Comparison of ENCODE assay signal across 10 cellular contexts in the genomic region with DNA sequence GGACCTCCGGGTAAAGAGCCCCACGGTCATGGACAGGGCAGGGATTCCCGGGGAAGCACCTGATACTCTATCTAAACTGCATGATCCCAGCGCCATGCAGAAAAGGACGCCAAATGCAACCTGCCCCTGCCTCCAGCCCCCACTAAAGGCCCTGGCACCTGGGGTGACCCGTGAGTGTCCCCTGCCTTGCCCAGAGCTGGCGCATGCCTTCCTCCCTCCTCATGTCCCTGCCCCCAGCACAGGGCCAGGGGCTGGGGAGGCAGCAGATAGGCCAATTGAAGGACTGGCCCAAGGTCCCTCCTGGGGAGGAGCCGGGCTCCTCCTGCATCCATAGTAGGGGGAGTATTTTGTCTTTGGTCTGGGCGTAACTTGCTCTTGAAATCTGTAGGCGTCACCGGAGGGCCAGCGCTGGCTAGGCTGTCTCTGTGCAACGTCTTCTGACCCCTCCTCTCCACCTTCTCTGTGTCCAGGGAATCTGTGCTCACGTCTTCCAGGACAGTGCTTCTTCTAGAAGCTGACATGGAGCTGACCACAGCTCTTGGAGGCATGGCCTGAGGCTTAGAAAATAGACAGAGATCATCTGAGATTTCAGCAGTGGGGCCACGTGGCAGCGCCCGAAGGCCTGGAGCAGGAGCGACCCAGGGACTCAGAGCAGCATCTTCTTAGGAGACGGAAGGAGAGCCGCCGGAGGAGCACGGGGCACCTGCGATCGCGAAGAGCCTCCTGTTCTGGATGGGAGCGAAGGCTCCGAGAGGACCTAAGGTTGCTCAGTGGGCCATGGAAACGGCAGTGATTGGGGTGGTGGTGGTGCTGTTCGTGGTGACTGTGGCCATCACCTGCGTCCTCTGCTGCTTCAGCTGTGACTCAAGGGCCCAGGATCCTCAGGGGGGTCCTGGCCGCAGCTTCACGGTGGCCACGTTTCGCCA. TPM values are rescaled to one million over a fixed set of nuclear protein-coding genes. Genes with fewer than 3 reads are reported as not detected.
A peak's percentile ranks its signal among the peaks of the same experiment; 100 is the strongest.
DNase-seq lines count a peak whose midpoint lies in the region; ATAC-seq and TF ChIP-seq lines count a peak whose summit lies in the region.
"Had no signal": no experiment of that assay in that cellular context is flagged by ENCODE, and none has a peak within 500 bp of the region (broad histone marks: within the 10 kb centered on the region; RNA-seq: fewer than 3 reads in every experiment).

No MANE protein-coding gene starts in this region.

- no peak for TF ChIP-seq EP300 in sigmoid colon (IDR thresholded peaks at IDR 0.05)

- intact Hi-C loops in CD4-positive, alpha-beta memory T cell (cut with micrococcal nuclease): loop anchor here (2.0 kb wide), 1 partner anchor 35 kb away; no protein-coding TSS in a partner anchor
- intact Hi-C loops in sigmoid colon (cut with DNase I): no loop called here

- TF ChIP-seq CTCF in right atrium auricular region (IDR thresholded peaks at IDR 0.05): no peak
- TF ChIP-seq CTCF in sigmoid colon (IDR thresholded peaks at IDR 0.05): no peak

- H3K4me1 Mint-ChIP-seq in CD4-positive, alpha-beta memory T cell: peaks cover 44 to 70% (median 60%) of the 10 kb centered on the region in 4 donors

- no peaks in the 10 kb centered on the region for H3K27me3 ChIP-seq in CD4-positive, alpha-beta memory T cell (ENCODE audit: insufficient read depth, low read length)
- H3K27me3 ChIP-seq in right atrium auricular region (no peaks in the 10 kb centered on the region), sigmoid colon (no peaks in the 10 kb centered on the region)

- H3K27ac Mint-ChIP-seq in CD4-positive, alpha-beta memory T cell: peak overlapping the region; percentile 78 to 97 (median 96)
- H3K27ac Mint-ChIP-seq: naive B cell had no signal

- peak overlapping the region; percentile 30 for H3K27ac ChIP-seq in CD4-positive, alpha-beta memory T cell (ENCODE audit: low read depth, low read length)
- H3K27ac ChIP-seq in adipose tissue (ENCODE audit: low read depth, low read length) (peak overlapping the region; percentile 57), right atrium auricular region (peak overlapping the region; percentile 88 to 96), sigmoid colon (peak overlapping the region; percentile 93 to 97 (median 94))

- TF ChIP-seq POLR2A in sigmoid colon (IDR thresholded peaks at IDR 0.05): no peak

- WGBS in adipose tissue, 3 donors: 65 to 89% (median 79%) methylated on average over 34 of the region's 34 CpGs
- WGBS in sigmoid colon, 2 donors: 92% methylated on average over 34 of the region's 34 CpGs

- H3K36me3 Mint-ChIP-seq in CD4-positive, alpha-beta memory T cell: no peaks in the 10 kb centered on the region
- H3K36me3 Mint-ChIP-seq: naive B cell had no signal

- H3K4me3 ChIP-seq in CD4-positive, alpha-beta memory T cell (ENCODE audit: low read length in 2 of 2): peak overlapping the region in 1 of 2 donors; percentile 20
- H3K4me3 ChIP-seq in right atrium auricular region (peak overlapping the region; percentile 28 to 43), sigmoid colon (peak overlapping the region in 1 of 4 donors; percentile 6)

- peaks cover 77% of the 10 kb centered on the region for H3K4me1 ChIP-seq in CD4-positive, alpha-beta memory T cell (ENCODE audit: insufficient read depth, low read length)
- peaks cover 0 to 89% of the 10 kb centered on the region in 2 donors for H3K4me1 ChIP-seq in right atrium auricular region
- peaks cover 0 to 75% (median 63%) of the 10 kb centered on the region in 4 donors for H3K4me1 ChIP-seq in sigmoid colon

- no peaks in the 10 kb centered on the region for H3K9me3 ChIP-seq in CD4-positive, alpha-beta memory T cell (ENCODE audit: control insufficient read depth in 1 of 2, low read length in 2 of 2)
- H3K9me3 ChIP-seq in right atrium auricular region: no peaks in the 10 kb centered on the region
- no peaks in the 10 kb centered on the region for H3K9me3 ChIP-seq in sigmoid colon

- H3K36me3 ChIP-seq in CD4-positive, alpha-beta memory T cell (ENCODE audit: insufficient read depth, low read length): no peaks in the 10 kb centered on the region
- H3K36me3 ChIP-seq in right atrium auricular region (no peaks in the 10 kb centered on the region), sigmoid colon (no peaks in the 10 kb centered on the region)

- H3K4me3 Mint-ChIP-seq in CD4-positive, alpha-beta memory T cell: peak overlapping the region in 6 of 8 donors; percentile 65 to 88 (median 76)

- CTCF ChIA-PET in CD4-positive, alpha-beta memory T cell (lab: Charles Lee; ENCODE audit: partially characterized antibody): interaction anchor here (1.3 to 17.5 kb wide), 8 partner anchors 8 to 213 kb away, joined by 3 to 379 read pairs (median 8); no protein-coding TSS in a partner anchor

- POLR2A ChIA-PET in CD4-positive, alpha-beta memory T cell (lab: Charles Lee; ENCODE audit: partially characterized antibody): interaction anchor here (0.9 to 2.3 kb wide), 4 partner anchors 12 to 128 kb away, joined by 3 to 11 read pairs (median 6); a partner anchor contains a TSS

- no peak for DNase-seq in CD4-positive, alpha-beta memory T cell
- DNase-seq in right atrium auricular region (ENCODE audit: low spot score): peak; percentile 75
- no peak for DNase-seq in sigmoid colon
- no peak for DNase-seq in MV-4-11 (lab: John Stamatoyannopoulos, UW)
- DNase-seq in AML-193 (lab: John Stamatoyannopoulos, UW): no peak
- DNase-seq: naive B cell had no signal

- ATAC-seq in HG03139 (IDR thresholded peaks at IDR 0.05; ENCODE audit: unreplicated experiment) (no peak), HG02884 (IDR thresholded peaks at IDR 0.05; ENCODE audit: unreplicated experiment) (no peak)

- H3K9me3 Mint-ChIP-seq in CD4-positive, alpha-beta memory T cell: peaks cover 0 to 2% (median 0%) of the 10 kb centered on the region in 8 donors
- H3K9me3 Mint-ChIP-seq: activated CD4-positive, alpha-beta T cell treated with anti-CD3 and anti-CD28 coated beads, Interleukin-2, amount 10 ng/mL, durations not matched to agents 24 days and 14 days; naive B cell had no signal

- no peaks in the 10 kb centered on the region for H3K27me3 Mint-ChIP-seq in CD4-positive, alpha-beta memory T cell
- H3K27me3 Mint-ChIP-seq: activated CD4-positive, alpha-beta T cell treated with anti-CD3 and anti-CD28 coated beads, Interleukin-2, amount 10 ng/mL, durations not matched to agents 24 days and 14 days had no signal

RNA-seq across cellular contexts. Expression of a gene that starts 0.7 kb away (rescaled TPM):
- total RNA-seq in CD4-positive, alpha-beta memory T cell: not detected
- not detected for polyA plus RNA-seq in CD4-positive, alpha-beta memory T cell
- polyA plus RNA-seq in adipose tissue (10 to 100 TPM in 2 of 3 donors, 1 to 10 TPM in 1; 1.5 to 16.9 (median 14.6) TPM), sigmoid colon (1 to 10 TPM in 1 of 3 donors, not detected in 2; 2.5 TPM)
- total RNA-seq in right atrium auricular region (1 to 10 TPM; 3.8 to 6.3 TPM), sigmoid colon (1 to 10 TPM in 3 of 4 donors, under 1 TPM in 1; 0.82 to 5.5 (median 2.1) TPM)
- total RNA-seq: activated CD4-positive, alpha-beta T cell treated with anti-CD3 and anti-CD28 coated beads, Interleukin-2, amount 10 ng/mL, durations not matched to agents 24 days and 14 days had no signal

RNA-seq across cellular contexts. Expression of a gene that starts 3.9 kb away (rescaled TPM):
- total RNA-seq in CD4-positive, alpha-beta memory T cell: not detected
- not detected for polyA plus RNA-seq in CD4-positive, alpha-beta memory T cell
- polyA plus RNA-seq in adipose tissue (1 to 10 TPM; 3.6 to 9.4 (median 4.1) TPM), sigmoid colon (10 to 100 TPM in 2 of 3 donors, 1 to 10 TPM in 1; 4.2 to 88.5 (median 12.7) TPM)
- total RNA-seq in right atrium auricular region (10 to 100 TPM in 1 of 2 donors, 1 to 10 TPM in 1; 4.9 to 12.5 TPM), sigmoid colon (1 to 10 TPM; 2.1 to 6.4 (median 4.0) TPM)
- total RNA-seq: activated CD4-positive, alpha-beta T cell treated with anti-CD3 and anti-CD28 coated beads, Interleukin-2, amount 10 ng/mL, durations not matched to agents 24 days and 14 days had no signal

RNA-seq across cellular contexts. Expression of a gene that starts 39.7 kb away (rescaled TPM):
- total RNA-seq in CD4-positive, alpha-beta memory T cell: not detected
- polyA plus RNA-seq in CD4-positive, alpha-beta memory T cell: not detected
- polyA plus RNA-seq in adipose tissue (not detected), sigmoid colon (not detected)
- total RNA-seq in right atrium auricular region (not detected), sigmoid colon (not detected)
- total RNA-seq: activated CD4-positive, alpha-beta T cell treated with anti-CD3 and anti-CD28 coated beads, Interleukin-2, amount 10 ng/mL, durations not matched to agents 24 days and 14 days had no signal

RNA-seq across cellular contexts. Expression of a gene that starts 48.0 kb away (rescaled TPM):
- total RNA-seq in CD4-positive, alpha-beta memory T cell: not detected
- polyA plus RNA-seq in CD4-positive, alpha-beta memory T cell: not detected
- polyA plus RNA-seq in adipose tissue: not detected
- not detected for total RNA-seq in right atrium auricular region
- not detected for total RNA-seq in sigmoid colon
- not detected for polyA plus RNA-seq in sigmoid colon
- total RNA-seq: activated CD4-positive, alpha-beta T cell treated with anti-CD3 and anti-CD28 coated beads, Interleukin-2, amount 10 ng/mL, durations not matched to agents 24 days and 14 days had no signal

Comparison
In these comparisons a context has a peak if more than half of its experiments do, and no peak if none do; other contexts are left out.
1. H3K27ac ChIP-seq: peak in every context shown above with its lines; median percentile 94 in sigmoid colon; 92 in right atrium auricular region; 57 in adipose tissue; 30 in CD4-positive, alpha-beta memory T cell.